ENCODE assay signal across 25 cellular contexts in genomic region chr13:63409791-63410351, GRCh38.
"Had no signal": no experiment of that assay in that cellular context is flagged by ENCODE, and none has a peak within 500 bp of the region (broad histone marks: within the 10 kb centered on the region; RNA-seq: fewer than 3 reads in every experiment).

No MANE protein-coding gene starts in this region.

- ATAC-seq: activated CD8-positive, alpha-beta T cell treated with anti-CD3 and anti-CD28 coated beads, Interleukin-2, amount 10 ng/mL, durations not matched to agents 7 days and 5 days; activated naive CD4-positive, alpha-beta T cell treated with anti-CD3 and anti-CD28 coated beads, Interleukin-2, amount 50 U/mL, for 72 hours; heart left ventricle; left cardiac atrium; natural killer cell treated with Interleukin-12 subunit alpha and Interleukin-12 subunit beta and Interleukin-15 and Interleukin-18, amount 100 ng/mL, for 72 hours; stimulated activated naive CD8-positive, alpha-beta T cell treated with anti-CD3 and anti-CD28 coated beads, Interleukin-15, Interleukin-2, amounts not matched to agents 100 U/mL and 50 U/mL, for 24 hours had no signal

- DNase-seq: activated CD4-positive, alpha-beta T cell treated with anti-CD3 and anti-CD28 coated beads for 1 hour; activated CD4-positive, alpha-beta T cell treated with anti-CD3 and anti-CD28 coated beads, Interleukin-2, amount 50 U/mL, for 1 hour; activated CD8-positive, alpha-beta T cell treated with anti-CD3 and anti-CD28 coated beads, Interleukin-2, amount 10 ng/mL, durations not matched to agents 7 days and 5 days; activated gamma-delta T cell treated with Interleukin-2 at 50 U/mL for 16 hours; activated T-cell treated with anti-CD3 and anti-CD28 coated beads, Interleukin-2, amount 50 U/mL, for 1 hour; adrenal gland; brain microvascular endothelial cell; central memory CD4-positive, alpha-beta T cell; dermis blood vessel endothelial cell; effector memory CD4-positive, alpha-beta T cell; heart left ventricle; left cardiac atrium; midbrain; nucleus accumbens; stimulated activated CD4-positive, alpha-beta T cell treated with anti-CD3 and anti-CD28 coated beads, Interleukin-4, amount 100 ng/mL, for 4 hours; stimulated activated naive CD8-positive, alpha-beta T cell treated with anti-CD3 and anti-CD28 coated beads, Interleukin-15, Interleukin-2, amounts not matched to agents 100 U/mL and 50 U/mL, for 24 hours; substantia nigra; T-helper 1 cell; tibial artery had no signal

- H3K9me3 ChIP-seq: adrenal gland, ascending aorta, heart left ventricle, tibial artery had no signal

- H3K27ac Mint-ChIP-seq: activated CD8-positive, alpha-beta T cell treated with anti-CD3 and anti-CD28 coated beads, Interleukin-2, amount 10 ng/mL, durations not matched to agents 7 days and 5 days; activated naive CD4-positive, alpha-beta T cell treated with anti-CD3 and anti-CD28 coated beads, Interleukin-2, amount 50 U/mL, for 72 hours; natural killer cell treated with Interleukin-12 subunit alpha and Interleukin-12 subunit beta and Interleukin-15 and Interleukin-18, amount 100 ng/mL, for 72 hours; progenitor cell of endocrine pancreas had no signal

- FAIRE-seq: islet of Langerhans, TTC549 had no signal

- H3K4me3 ChIP-seq: adrenal gland, ascending aorta, heart left ventricle, tibial artery had no signal

- H3K4me3 Mint-ChIP-seq: activated CD8-positive, alpha-beta T cell treated with anti-CD3 and anti-CD28 coated beads, Interleukin-2, amount 10 ng/mL, durations not matched to agents 7 days and 5 days; natural killer cell treated with Interleukin-12 subunit alpha and Interleukin-12 subunit beta and Interleukin-15 and Interleukin-18, amount 100 ng/mL, for 72 hours had no signal

- H3K27me3 ChIP-seq: adrenal gland, ascending aorta, brain microvascular endothelial cell, heart left ventricle, tibial artery had no signal

- H3K27ac ChIP-seq: adrenal gland, ascending aorta, brain microvascular endothelial cell, heart left ventricle, tibial artery had no signal

- H3K36me3 ChIP-seq: adrenal gland, ascending aorta, brain microvascular endothelial cell, heart left ventricle, tibial artery had no signal

- H3K4me1 ChIP-seq: adrenal gland, ascending aorta, heart left ventricle, tibial artery had no signal

- H3K27me3 Mint-ChIP-seq: natural killer cell treated with Interleukin-12 subunit alpha and Interleukin-12 subunit beta and Interleukin-15 and Interleukin-18, amount 100 ng/mL, for 72 hours; progenitor cell of endocrine pancreas had no signal

- H3K36me3 Mint-ChIP-seq: activated naive CD4-positive, alpha-beta T cell treated with anti-CD3 and anti-CD28 coated beads, Interleukin-2, amount 50 U/mL, for 72 hours had no signal
